In the genomic region with DNA sequence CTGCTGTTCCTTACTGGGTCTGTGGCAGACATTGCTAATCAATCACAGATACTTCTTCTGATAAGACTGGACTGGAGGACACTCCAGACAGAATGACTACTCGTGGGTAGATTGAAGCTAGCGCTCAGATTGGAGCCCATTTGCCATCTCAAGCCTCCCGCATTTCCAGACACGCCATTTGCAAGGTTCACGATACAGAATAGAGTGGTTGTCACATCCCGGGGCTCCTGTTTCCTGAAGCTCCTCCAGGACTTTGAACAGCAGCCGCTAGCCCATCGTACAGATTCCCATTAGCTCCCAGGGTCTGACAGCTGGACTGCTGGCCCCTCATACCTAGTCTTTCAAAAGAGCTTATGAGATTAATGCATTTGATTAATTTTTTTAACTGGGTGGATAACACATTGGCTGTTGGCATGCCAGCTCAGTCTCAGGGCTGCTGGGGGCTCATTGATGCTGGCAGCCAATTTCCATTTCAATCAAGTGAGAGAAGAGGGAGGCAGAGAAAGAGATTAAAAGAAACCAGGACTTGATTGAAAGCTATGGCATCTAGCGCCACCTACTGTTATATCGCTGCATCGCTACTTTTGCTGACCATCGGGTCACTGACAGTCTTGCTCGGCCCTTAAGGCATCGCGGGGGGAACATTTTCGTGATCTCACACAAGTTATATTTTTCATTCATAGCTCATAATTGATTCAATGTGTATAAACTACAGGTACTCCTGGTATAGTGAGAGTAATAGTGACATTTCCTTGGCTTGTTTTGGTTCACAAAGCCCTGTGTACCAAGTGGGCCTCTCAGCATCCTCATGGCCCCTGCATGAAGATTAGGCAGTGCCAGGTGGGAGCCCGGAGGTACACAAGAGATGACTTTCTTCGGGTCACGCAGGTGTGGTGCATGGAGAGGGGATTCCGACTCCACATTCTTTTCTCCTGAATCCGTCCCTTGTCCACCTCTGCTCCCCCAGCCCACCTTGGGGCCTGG, we compare ENCODE assay signal across 8 cellular contexts.
DNase-seq lines count a peak whose midpoint lies in the region; ATAC-seq and TF ChIP-seq lines count a peak whose summit lies in the region.

No MANE protein-coding gene starts in this region.

- H3K36me3 ChIP-seq in cardiac muscle cell (no peaks in the 10 kb centered on the region), prostate gland (no peaks in the 10 kb centered on the region)

- intact Hi-C loops in prostate gland (cut with DNase I) = loop anchor here (2.0 to 10.0 kb wide), 6 partner anchors 41 to 428 kb away; a partner anchor contains a TSS

- TF ChIP-seq POLR2A in prostate gland (IDR thresholded peaks at IDR 0.05) = no peak

- H3K4me1 ChIP-seq in cardiac muscle cell (ENCODE audit: low read depth) (peaks cover 14% of the 10 kb centered on the region), prostate gland (replicated peaks) (no peaks in the 10 kb centered on the region)

- 45% methylated on average over 21 of the region's 21 CpGs for WGBS in prostate gland

- H3K27me3 ChIP-seq in cardiac muscle cell (no peaks in the 10 kb centered on the region), prostate gland (replicated peaks; ENCODE audit: insufficient read depth) (no peaks in the 10 kb centered on the region)

- H3K4me3 ChIP-seq in cardiac muscle cell = no peak overlapping the region
- H3K4me3 ChIP-seq in prostate gland = no peak overlapping the region

- ATAC-seq in HG03045 (IDR thresholded peaks at IDR 0.05; ENCODE audit: unreplicated experiment) = no peak

- DNase-seq in COR-L47 (lab: John Stamatoyannopoulos, UW) = peak; percentile 58
- DNase-seq in HCEC 1CT = peak; percentile 3
- peak; percentile 54 for DNase-seq in NCI-H460 (ENCODE audit: extremely low read depth, low read depth)
- DNase-seq in activated T-cell treated with anti-CD3 and anti-CD28 coated beads, Interleukin-2, amount 50 U/mL, for 48 hours = peak; percentile 58
- DNase-seq in cardiac muscle cell (ENCODE audit: low read depth in 1 of 2, low spot score in 1 of 2) = peak; percentile 79 to 80
- peak; percentile 47 for DNase-seq in prostate gland (ENCODE audit: low spot score)
- DNase-seq in amniotic stem cell (lab: John Stamatoyannopoulos, UW) = no peak

- H3K9me3 ChIP-seq in cardiac muscle cell (ENCODE audit: low read depth) (no peaks in the 10 kb centered on the region), prostate gland (no peaks in the 10 kb centered on the region)

- H3K27ac ChIP-seq in cardiac muscle cell (no peak overlapping the region), prostate gland (no peak overlapping the region)

- TF ChIP-seq CTCF in cardiac muscle cell (IDR thresholded peaks at IDR 0.05; ENCODE audit: low read depth, low read length) = peak; percentile 87
- TF ChIP-seq CTCF in prostate gland (IDR thresholded peaks at IDR 0.05) = peak; percentile 62 to 87 (median 83)
